ENCODE assay signal across 14 cellular contexts in genomic region chr7:132248841-132249590, GRCh38.
"Had no signal": no experiment of that assay in that cellular context is flagged by ENCODE, and none has a peak within 500 bp of the region (broad histone marks: within the 10 kb centered on the region; RNA-seq: fewer than 3 reads in every experiment).

No MANE protein-coding gene starts in this region.

- H3K4me3 ChIP-seq: body of pancreas, esophagus muscularis mucosa, spleen, thyroid gland, upper lobe of right lung had no signal

- H3K4me1 ChIP-seq: upper lobe of right lung had no signal

- H3K27me3 ChIP-seq: body of pancreas, esophagus muscularis mucosa, thyroid gland, upper lobe of right lung had no signal

- H3K36me3 ChIP-seq: esophagus muscularis mucosa, spleen, thyroid gland, upper lobe of right lung had no signal

- H3K9me3 ChIP-seq: body of pancreas, esophagus muscularis mucosa, thyroid gland, upper lobe of right lung had no signal

- DNase-seq: activated CD4-positive, alpha-beta T cell treated with anti-CD3 and anti-CD28 coated beads, Interleukin-2, amount 10 ng/mL, durations not matched to agents 7 days and 5 days; activated CD4-positive, CD25-positive, alpha-beta regulatory T cell treated with anti-CD3 and anti-CD28 coated beads, Interleukin-2, amount 50 U/mL, for 72 hours; activated gamma-delta T cell treated with Interleukin-2 at 50 U/mL for 16 hours; mesenchymal stem cell; naive thymus-derived CD4-positive, alpha-beta T cell; retina; spleen; stimulated activated CD4-positive, alpha-beta T cell treated with anti-CD3 and anti-CD28 coated beads, Interleukin-4, amount 100 ng/mL, for 1 hour; stimulated activated naive CD4-positive, alpha-beta T cell; thyroid gland; upper lobe of right lung had no signal

- ATAC-seq: activated CD8-positive, alpha-beta T cell treated with anti-CD3 and anti-CD28 coated beads for 36 hours; body of pancreas; naive thymus-derived CD4-positive, alpha-beta T cell had no signal

- H3K27ac ChIP-seq: esophagus muscularis mucosa, thyroid gland, upper lobe of right lung had no signal
